Comparison of ENCODE assay signal across 8 cellular contexts in genomic region chr1:9128161-9128519, GRCh38. TPM values are rescaled to one million over a fixed set of nuclear protein-coding genes. Genes with fewer than 3 reads are reported as not detected.
DNase-seq lines count a peak whose midpoint lies in the region; ATAC-seq and TF ChIP-seq lines count a peak whose summit lies in the region.

No MANE protein-coding gene starts in this region.

- DNase-seq in AG09309 (ENCODE audit: low read depth) (no peak), astrocyte of the spinal cord (ENCODE audit: low read depth, low spot score) (no peak), upper lobe of right lung (peak; percentile 83), MV-4-11 (lab: John Stamatoyannopoulos, UW) (no peak), NCI-H2081 treated with DMSO at 0.1 percent for 48 hours (lab: John Stamatoyannopoulos, UW) (no peak), NCI-H2107 treated with DMSO at 0.1 percent for 48 hours (lab: John Stamatoyannopoulos, UW; ENCODE audit: unreplicated experiment) (no peak)

- H3K36me3 ChIP-seq in liver (ENCODE audit: control insufficient read depth in 4 of 4, insufficient read depth in 3 of 4, low read depth in 1 of 4, low read length in 3 of 4) (no peaks in the 10 kb centered on the region), upper lobe of right lung (no peaks in the 10 kb centered on the region)

- no peaks in the 10 kb centered on the region for H3K9me3 ChIP-seq in liver (ENCODE audit: control insufficient read depth in 4 of 4, low read length in 3 of 4)
- no peaks in the 10 kb centered on the region for H3K9me3 ChIP-seq in upper lobe of right lung

- H3K27me3 ChIP-seq in liver (ENCODE audit: control insufficient read depth in 4 of 4, insufficient read depth in 4 of 4, low read length in 3 of 4), result no peaks in the 10 kb centered on the region
- H3K27me3 ChIP-seq in upper lobe of right lung, result no peaks in the 10 kb centered on the region

- ATAC-seq in HG02678 (IDR thresholded peaks at IDR 0.05; ENCODE audit: unreplicated experiment) (peak; percentile 1), upper lobe of right lung (peak; percentile 45)

- in situ Hi-C loops in astrocyte of the spinal cord (cut with HindIII; ENCODE audit: low sequenced_read_pairs), result no loop called here

- WGBS in liver, result 15% methylated on average over 16 of the region's 16 CpGs

- H3K4me3 ChIP-seq in AG09309 (ENCODE audit: control insufficient read depth, low read depth, low read length), result peak overlapping the region; percentile 74
- H3K4me3 ChIP-seq in astrocyte of the spinal cord (ENCODE audit: low read depth, low read length), result peak overlapping the region; percentile 47
- H3K4me3 ChIP-seq in liver (ENCODE audit: low read depth in 1 of 3, low read length in 3 of 3), result peak overlapping the region; percentile 45 to 91 (median 81)
- peak overlapping the region; percentile 65 for H3K4me3 ChIP-seq in upper lobe of right lung

- no peak for TF ChIP-seq RAD21 in liver (IDR thresholded peaks at IDR 0.05)

- peak overlapping the region; percentile 76 to 92 for H3K9ac ChIP-seq in liver (ENCODE audit: low read depth in 1 of 2, low read length in 2 of 2)

- TF ChIP-seq CTCF in AG09309 (IDR thresholded peaks at IDR 0.05; ENCODE audit: control insufficient read depth, insufficient read depth, low read depth, low read length, missing control alignments) (no peak), astrocyte of the spinal cord (IDR thresholded peaks at IDR 0.05; ENCODE audit: low read depth, low read length) (no peak), liver (IDR thresholded peaks at IDR 0.05; ENCODE audit: low read depth, low read length, missing input control) (no peak), upper lobe of right lung (IDR thresholded peaks at IDR 0.05) (no peak)

- intact Hi-C loops in upper lobe of right lung (cut with DNase I), result no loop called here

- H3K4me1 ChIP-seq in liver (ENCODE audit: control insufficient read depth in 4 of 4, insufficient read depth in 4 of 4, low read length in 3 of 4), result peaks cover 2 to 21% (median 17%) of the 10 kb centered on the region in 4 donors
- peaks cover 20% of the 10 kb centered on the region for H3K4me1 ChIP-seq in upper lobe of right lung

- H3K27ac ChIP-seq in liver (ENCODE audit: low read depth in 1 of 2, low read length in 2 of 2), result peak overlapping the region; percentile 92 to 94
- peak overlapping the region; percentile 85 for H3K27ac ChIP-seq in upper lobe of right lung

TF ChIP-seq in liver, 16 proteins besides CTCF, POLR2A, EP300 and RAD21:
- no peak for TF ChIP-seq HNF4A (conservative IDR thresholded peaks at IDR 0.05)
- TF ChIP-seq FOXA1 (IDR thresholded peaks at IDR 0.05), result no peak
- no peak for TF ChIP-seq GABPA (IDR thresholded peaks at IDR 0.05 in 1 of 2, conservative IDR thresholded peaks at IDR 0.05 in 1 of 2)
TF ChIP-seq in liver: peak in this region for 0.

RNA-seq across cellular contexts. Expression of gene GPR157, which starts 0.8 kb away (rescaled TPM):
- total RNA-seq in liver, result 1 to 10 TPM; 1.3 to 7.0 TPM
- 1 to 10 TPM; 2.1 to 2.4 TPM for polyA plus RNA-seq in liver
- 19.0 TPM for total RNA-seq in upper lobe of right lung

RNA-seq across cellular contexts. Expression of gene SLC2A5, which starts 58.7 kb away (rescaled TPM):
- 1 to 10 TPM in 1 of 2 donors, under 1 TPM in 1; 0.08 to 1.6 TPM for total RNA-seq in liver
- polyA plus RNA-seq in liver, result under 1 TPM; 0.07 to 0.18 TPM
- total RNA-seq in upper lobe of right lung, result 0.98 TPM
